Comparison of ENCODE assay signal across 13 cellular contexts in the genomic region with DNA sequence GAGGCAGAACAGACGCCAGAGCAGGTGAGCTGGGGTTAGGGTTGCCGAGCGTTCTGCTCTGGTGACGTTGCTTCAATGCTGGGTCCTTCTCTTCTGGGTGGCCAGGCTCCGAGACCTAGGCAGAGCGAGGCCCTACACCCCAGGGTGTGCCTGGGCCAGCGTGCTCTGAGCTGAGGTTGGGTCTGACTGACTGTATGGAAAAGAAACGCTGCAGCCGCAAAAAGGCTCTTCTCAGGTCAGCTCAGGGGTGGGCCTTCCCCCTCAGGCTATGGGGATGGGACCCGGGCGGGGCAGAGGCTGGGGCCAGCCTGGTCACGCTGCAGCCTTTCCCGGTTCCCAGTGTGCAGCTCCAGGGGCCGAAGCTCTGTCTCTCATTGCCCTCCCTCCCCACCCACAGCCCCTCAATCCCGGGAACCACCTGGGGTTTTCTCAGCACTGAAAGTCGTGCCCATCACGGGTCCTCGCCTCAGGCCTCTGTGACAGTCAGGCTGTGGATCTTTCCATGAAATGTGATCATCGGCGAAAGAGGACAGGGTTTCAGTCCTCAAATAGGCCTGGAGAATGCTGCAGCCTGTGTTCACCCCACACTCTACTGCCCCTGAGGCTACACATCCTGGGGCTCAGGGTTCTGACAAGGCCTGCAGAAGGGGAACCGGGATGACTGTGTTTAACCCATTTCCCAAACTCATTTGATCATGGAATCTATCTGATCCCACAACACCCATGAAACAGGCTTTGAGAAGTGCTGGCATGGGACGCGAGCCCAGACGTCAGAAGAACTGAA. TPM values are rescaled to one million over a fixed set of nuclear protein-coding genes. Genes with fewer than 3 reads are reported as not detected.
"Had no signal": no experiment of that assay in that cellular context is flagged by ENCODE, and none has a peak within 500 bp of the region (broad histone marks: within the 10 kb centered on the region; RNA-seq: fewer than 3 reads in every experiment).

No MANE protein-coding gene starts in this region.

- H3K27ac ChIP-seq: heart left ventricle, neural progenitor cell, SJSA1, tibial nerve had no signal

- ATAC-seq: activated CD8-positive, alpha-beta T cell treated with anti-CD3 and anti-CD28 coated beads, Interleukin-2, amount 10 ng/mL, durations not matched to agents 7 days and 5 days; heart left ventricle had no signal

- H3K9me3 ChIP-seq: heart left ventricle, SJSA1, tibial nerve had no signal

- DNase-seq: activated CD8-positive, alpha-beta T cell treated with anti-CD3 and anti-CD28 coated beads, Interleukin-2, amount 10 ng/mL, durations not matched to agents 7 days and 5 days; activated effector memory CD4-positive, alpha-beta T cell treated with Interleukin-2 at 50 U/mL for 16 hours; activated naive CD8-positive, alpha-beta T cell treated with anti-CD3 and anti-CD28 coated beads, Interleukin-2, amount 10 ng/mL, durations not matched to agents 7 days and 5 days; anterior cingulate cortex; foreskin melanocyte; small intestine; T-helper 9 cell had no signal

- H3K4me3 ChIP-seq: heart left ventricle, neural progenitor cell, SJSA1, tibial nerve had no signal

- H2AFZ ChIP-seq: neural progenitor cell had no signal

- H3K4me1 ChIP-seq: heart left ventricle, tibial nerve had no signal

- FAIRE-seq: endothelial cell of umbilical vein, keratinocyte, small intestine had no signal

- H3K27me3 ChIP-seq: neural progenitor cell, SJSA1, tibial nerve had no signal

- H3K36me3 ChIP-seq: heart left ventricle, neural progenitor cell, SJSA1 had no signal

- H3K4me2 ChIP-seq: neural progenitor cell had no signal

- H3K9ac ChIP-seq: neural progenitor cell had no signal

RNA-seq across cellular contexts. Expression of gene CYP26B1, which starts 19.4 kb away (rescaled TPM):
- total RNA-seq: activated CD8-positive, alpha-beta T cell treated with anti-CD3 and anti-CD28 coated beads, Interleukin-2, amount 10 ng/mL, durations not matched to agents 7 days and 5 days; activated naive CD8-positive, alpha-beta T cell treated with anti-CD3 and anti-CD28 coated beads, Interleukin-2, amount 10 ng/mL, durations not matched to agents 7 days and 5 days had no signal
